Comparison of ENCODE assay signal across 8 cellular contexts in genomic region chr2:178523596-178524134, GRCh38. TPM values are rescaled to one million over a fixed set of nuclear protein-coding genes. Genes with fewer than 3 reads are reported as not detected.
A peak's percentile ranks its signal among the peaks of the same experiment; 100 is the strongest.
DNase-seq lines count a peak whose midpoint lies in the region; ATAC-seq and TF ChIP-seq lines count a peak whose summit lies in the region.

No MANE protein-coding gene starts in this region.

- no peaks in the 10 kb centered on the region for H3K4me1 ChIP-seq in muscle layer of colon (ENCODE audit: insufficient read depth, low read length)

- H3K27me3 ChIP-seq in muscle layer of colon (ENCODE audit: control insufficient read depth in 1 of 2, insufficient read depth in 2 of 2, low read length in 2 of 2), result no peaks in the 10 kb centered on the region
- H3K27me3 ChIP-seq in WERI-Rb-1 (ENCODE audit: insufficient read depth, low read depth, severe bottlenecking), result no peaks in the 10 kb centered on the region

- H3K9me3 ChIP-seq in muscle layer of colon (ENCODE audit: low read length), result no peaks in the 10 kb centered on the region
- no peaks in the 10 kb centered on the region for H3K9me3 ChIP-seq in WERI-Rb-1 (ENCODE audit: severe bottlenecking)

- H3K9ac ChIP-seq in muscle layer of colon (ENCODE audit: low read length), result peak overlapping the region; percentile 69

- peaks cover 11 to 17% (median 16%) of the 10 kb centered on the region in 3 donors for H3K4me1 Mint-ChIP-seq in IgD-negative memory B cell

- H3K36me3 Mint-ChIP-seq in IgD-negative memory B cell, result peaks cover 7% of the 10 kb centered on the region

- peak overlapping the region; percentile 85 for H3K4me3 ChIP-seq in coronary artery
- H3K4me3 ChIP-seq in muscle layer of colon (ENCODE audit: low read depth in 1 of 2, low read length in 2 of 2), result peak overlapping the region; percentile 53 to 67
- no peak overlapping the region for H3K4me3 ChIP-seq in WERI-Rb-1 (ENCODE audit: low read depth, low read length)

- peak overlapping the region; percentile 87 to 98 (median 94) for H3K4me3 Mint-ChIP-seq in IgD-negative memory B cell

- peak overlapping the region; percentile 64 to 82 for H3K27ac ChIP-seq in coronary artery
- H3K27ac ChIP-seq in muscle layer of colon (ENCODE audit: low read depth, low read length), result peak overlapping the region; percentile 39
- no peak overlapping the region for H3K27ac ChIP-seq in WERI-Rb-1

- H3K27me3 Mint-ChIP-seq in IgD-negative memory B cell, result no peaks in the 10 kb centered on the region

- H3K9me3 Mint-ChIP-seq in IgD-negative memory B cell, result peaks cover 0 to 4% (median 0%) of the 10 kb centered on the region in 3 donors

- no peak for TF ChIP-seq CTCF in coronary artery (IDR thresholded peaks at IDR 0.05)
- TF ChIP-seq CTCF in WERI-Rb-1 (IDR thresholded peaks at IDR 0.05; ENCODE audit: low read depth, low read length), result no peak

- ATAC-seq in GM18873 (IDR thresholded peaks at IDR 0.05; ENCODE audit: low FRiP score, unreplicated experiment), result peak; percentile 4
- no peak for ATAC-seq in HG02981 (IDR thresholded peaks at IDR 0.05; ENCODE audit: unreplicated experiment)
- no peak for ATAC-seq in GM18498 (IDR thresholded peaks at IDR 0.05; ENCODE audit: unreplicated experiment)

- H3K36me3 ChIP-seq in muscle layer of colon (ENCODE audit: insufficient read depth, low read length) (peaks cover 3% of the 10 kb centered on the region), WERI-Rb-1 (no peaks in the 10 kb centered on the region; the same call in 1 of the 2 replicates)

- H3K27ac Mint-ChIP-seq in IgD-negative memory B cell, result peak overlapping the region; percentile 16 to 95 (median 89)

- DNase-seq in coronary artery (ENCODE audit: low spot score) (no peak), epidermal melanocyte (ENCODE audit: insufficient read length, low spot score) (no peak), WERI-Rb-1 (no peak)

RNA-seq across cellular contexts. Expression of gene PLEKHA3, which starts 43.4 kb away (rescaled TPM):
- 36.5 TPM for polyA plus RNA-seq in IgD-negative memory B cell

RNA-seq across cellular contexts. Expression of gene FKBP7, which starts 45.3 kb away (rescaled TPM):
- polyA plus RNA-seq in IgD-negative memory B cell, result 4.5 TPM
